1 cellular context compared by ENCODE assay signal in the genomic region with DNA sequence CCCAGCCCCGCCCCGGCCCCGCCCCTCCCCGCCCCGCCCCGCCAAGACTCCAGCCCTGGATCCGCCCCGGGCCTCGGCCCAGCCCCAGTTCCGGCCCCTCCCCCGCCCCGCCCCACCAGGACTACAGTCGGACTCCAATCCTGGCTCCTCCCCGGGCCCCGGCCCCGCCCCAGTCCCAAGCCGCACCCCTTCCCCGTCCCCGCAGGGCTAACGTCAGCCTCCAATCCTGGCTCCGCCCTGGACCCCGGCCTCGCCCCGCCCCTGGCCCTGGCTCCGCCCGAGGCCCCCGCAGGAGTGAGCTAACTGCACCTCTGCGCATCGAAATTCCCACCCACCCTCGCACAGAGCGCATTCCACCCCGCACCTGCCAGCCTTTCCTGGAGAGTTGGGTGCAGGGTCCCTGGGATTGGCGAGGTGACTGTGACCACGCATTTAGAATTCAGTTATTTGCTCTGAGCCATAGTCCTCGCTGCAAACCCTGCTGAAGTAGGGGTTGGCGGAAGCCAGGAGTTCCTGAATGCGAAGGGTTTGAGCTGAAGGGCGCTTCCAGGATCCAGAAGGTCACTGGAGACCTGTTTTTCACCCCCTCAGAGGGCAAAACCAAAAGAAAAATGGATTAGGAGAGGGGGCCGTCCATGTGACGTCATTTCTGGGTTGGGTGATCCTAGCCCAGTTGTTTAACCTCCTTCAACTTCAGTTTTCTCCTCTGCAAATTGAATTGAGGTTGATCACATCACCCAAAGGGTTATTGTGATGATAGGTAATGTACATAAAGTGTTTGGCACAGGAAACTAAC.
TF ChIP-seq lines count a peak whose summit lies in the region.

No MANE protein-coding gene starts in this region.

TF ChIP-seq in H1, 55 proteins besides CTCF, POLR2A, EP300 and RAD21:
- TF ChIP-seq CBX8 (IDR thresholded peaks at IDR 0.05; ENCODE audit: borderline replicate concordance, low read depth, low read length), result no peak
- TF ChIP-seq MAFK (IDR thresholded peaks at IDR 0.05; ENCODE audit: low read depth, low read length), result no peak
- peak; percentile 39; the same call in 1 of the 2 replicates for TF ChIP-seq CREB1 (IDR thresholded peaks at IDR 0.05)
- 0 out of 2 replicates have a peak, but pooled peaks have one; percentile 14 for TF ChIP-seq PHF8 (conservative IDR thresholded peaks at IDR 0.05; ENCODE audit: low read depth, low read length)
- TF ChIP-seq SRF (IDR thresholded peaks at IDR 0.05; ENCODE audit: low read depth, low read length), result no peak
- TF ChIP-seq HDAC2 (IDR thresholded peaks at IDR 0.05; ENCODE audit: borderline replicate concordance in 1 of 2, low read depth in 2 of 2, low read length in 2 of 2), result no peak
- TF ChIP-seq TEAD4 (IDR thresholded peaks at IDR 0.05; ENCODE audit: low read depth, low read length), result peak; percentile 56; the same call in 1 of the 2 replicates
- TF ChIP-seq SP4 (IDR thresholded peaks at IDR 0.05; ENCODE audit: low read length), result 0 out of 2 replicates have a peak, but pooled peaks have one; percentile 12
- TF ChIP-seq RBBP5 (IDR thresholded peaks at IDR 0.05; ENCODE audit: borderline replicate concordance, low read depth, low read length), result no peak; the same call in 1 of the 2 replicates
- no peak for TF ChIP-seq ZNF274 (IDR thresholded peaks at IDR 0.05; ENCODE audit: borderline replicate concordance, extremely low read depth, low read length)
- TF ChIP-seq SUZ12 (IDR thresholded peaks at IDR 0.05; ENCODE audit: low read length), result no peak
- TF ChIP-seq CHD2 (IDR thresholded peaks at IDR 0.05; ENCODE audit: low read length), result 0 out of 2 replicates have a peak, but pooled peaks have one; percentile 18
- no peak for TF ChIP-seq CEBPB (IDR thresholded peaks at IDR 0.05; ENCODE audit: low read depth, low read length)
- TF ChIP-seq TBP (IDR thresholded peaks at IDR 0.05; ENCODE audit: low read depth, low read length), result no peak
- peak; percentile 31; the same call in 1 of the 2 replicates for TF ChIP-seq TAF1 (IDR thresholded peaks at IDR 0.05; ENCODE audit: low read depth, low read length)
- TF ChIP-seq, protein P1, sequence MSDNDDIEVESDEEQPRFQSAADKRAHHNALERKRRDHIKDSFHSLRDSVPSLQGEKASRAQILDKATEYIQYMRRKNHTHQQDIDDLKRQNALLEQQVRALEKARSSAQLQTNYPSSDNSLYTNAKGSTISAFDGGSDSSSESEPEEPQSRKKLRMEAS (IDR thresholded peaks at IDR 0.05), result 0 out of 2 replicates have a peak, but pooled peaks have one; percentile 17
- no peak for TF ChIP-seq KDM1A (IDR thresholded peaks at IDR 0.05; ENCODE audit: borderline replicate concordance, low read length)
- no peak for TF ChIP-seq RNF2 (IDR thresholded peaks at IDR 0.05; ENCODE audit: borderline replicate concordance, low read depth, low read length, missing control alignments, poor library complexity, severe bottlenecking)
- TF ChIP-seq E2F6 (IDR thresholded peaks at IDR 0.05), result no peak
- TF ChIP-seq CHD1 (IDR thresholded peaks at IDR 0.05; ENCODE audit: low read depth, low read length), result no peak
- TF ChIP-seq FOSL1 (IDR thresholded peaks at IDR 0.05; ENCODE audit: insufficient read depth, low read depth, low read length), result no peak
- no peak for TF ChIP-seq EZH2 (IDR thresholded peaks at IDR 0.05; ENCODE audit: low read depth, low read length, severe bottlenecking)
- TF ChIP-seq KDM4A (IDR thresholded peaks at IDR 0.05; ENCODE audit: low read depth, low read length, severe bottlenecking), result peak; percentile 50
